Comparison of ENCODE assay signal across 24 cellular contexts in the genomic region with DNA sequence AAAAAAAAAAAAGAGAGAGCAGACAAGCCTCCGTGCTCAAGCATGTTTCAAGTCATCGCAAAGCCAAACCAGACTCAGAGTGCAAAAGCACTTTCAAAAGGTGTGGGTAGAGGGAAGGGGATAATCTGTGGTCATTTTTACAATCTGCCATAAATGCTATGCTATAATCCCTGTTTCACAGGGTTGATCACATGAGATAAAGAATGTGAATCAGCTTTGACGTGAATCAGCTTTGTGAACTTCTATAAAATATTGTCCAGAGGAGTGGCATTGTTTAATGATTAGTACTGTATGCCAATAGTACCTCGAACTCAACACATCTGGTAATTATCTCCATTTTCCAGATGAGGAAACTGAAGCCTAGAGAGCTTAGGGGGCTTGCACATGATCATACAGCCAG.
"Had no signal": no experiment of that assay in that cellular context is flagged by ENCODE, and none has a peak within 500 bp of the region (broad histone marks: within the 10 kb centered on the region; RNA-seq: fewer than 3 reads in every experiment).

No MANE protein-coding gene starts in this region.

- DNase-seq: hippocampal formation; kidney glomerular epithelial cell; left cardiac atrium; left lung; lower lobe of right lung; mammary epithelial cell; mesendoderm; naive thymus-derived CD8-positive, alpha-beta T cell; nucleus accumbens; pancreas; posterior cingulate gyrus; retina; right cardiac atrium; spleen; stimulated activated CD4-positive, alpha-beta T cell treated with anti-CD3 and anti-CD28 coated beads, Interleukin-4, amount 100 ng/mL, for 24 hours; stimulated activated naive CD4-positive, alpha-beta T cell; upper lobe of right lung had no signal

- H3K4me1 ChIP-seq: left lung, lower lobe of right lung, prostate gland, spleen, suprapubic skin, tibial nerve, upper lobe of right lung had no signal

- H3K36me3 ChIP-seq: left lung, lower lobe of right lung, pancreas, prostate gland, spleen, suprapubic skin, thoracic aorta, tibial nerve, upper lobe of right lung had no signal

- H3K27me3 ChIP-seq: left lung, pancreas, suprapubic skin, tibial nerve, upper lobe of right lung had no signal

- H3K4me3 ChIP-seq: left lung, lower lobe of right lung, pancreas, prostate gland, skin epidermis, spleen, suprapubic skin, thoracic aorta, tibial nerve, upper lobe of right lung had no signal

- H3K9me3 ChIP-seq: left lung, lower lobe of right lung, pancreas, prostate gland, spleen, suprapubic skin, thoracic aorta, tibial nerve, upper lobe of right lung had no signal

- H3K27ac ChIP-seq: left lung, lower lobe of right lung, prostate gland, skin epidermis, spleen, suprapubic skin, thoracic aorta, upper lobe of right lung had no signal

- ATAC-seq: left cardiac atrium; left lung; lower lobe of right lung; naive thymus-derived CD8-positive, alpha-beta T cell; right cardiac atrium; sciatic nerve; stimulated activated effector memory CD8-positive, alpha-beta T cell treated with anti-CD3 and anti-CD28 coated beads, Interleukin-12 subunit alpha, Interleukin-12 subunit beta, amount 100 ng/mL, for 72 hours; upper lobe of right lung had no signal
